Comparison of ENCODE assay signal across 8 cellular contexts in the genomic region with DNA sequence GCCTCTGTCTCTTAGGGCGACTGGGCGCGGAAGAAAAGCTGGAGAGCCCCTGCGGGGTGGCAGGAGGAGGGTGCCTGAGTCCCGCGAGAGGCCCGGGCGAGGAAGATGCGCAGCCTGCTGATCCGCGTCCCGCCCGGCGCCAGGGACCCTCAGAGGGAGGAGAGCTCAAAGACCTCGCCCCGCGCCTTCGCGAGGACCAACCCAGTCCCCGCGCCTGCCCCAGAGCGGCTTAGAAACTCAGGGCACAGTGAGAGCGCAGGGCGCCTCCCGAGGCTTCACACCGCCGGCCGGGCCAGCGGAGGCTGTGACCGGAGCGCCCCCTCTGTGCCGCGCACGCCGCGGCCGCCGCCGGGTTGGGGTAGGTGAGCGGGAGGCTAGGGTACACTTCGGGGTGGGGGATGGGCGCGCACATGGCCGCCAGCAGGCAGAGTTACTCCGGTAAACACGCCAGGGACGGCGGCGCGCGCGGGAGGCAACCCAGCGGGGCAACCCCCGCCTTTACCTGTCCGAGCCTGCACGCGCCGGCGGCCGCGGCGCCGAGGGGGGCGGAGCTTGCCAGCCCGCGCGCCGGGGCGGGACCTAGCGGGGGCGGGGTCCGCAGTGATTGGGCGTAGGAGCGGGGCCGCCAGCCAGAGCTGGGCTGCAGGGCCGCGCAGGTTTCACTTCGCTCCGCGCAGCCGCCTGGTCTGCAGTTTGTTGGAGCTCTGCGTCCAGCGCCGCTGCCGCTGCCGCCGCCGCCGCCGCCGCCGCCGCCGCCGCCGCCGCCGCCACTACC. TPM values are rescaled to one million over a fixed set of nuclear protein-coding genes. Genes with fewer than 3 reads are reported as not detected.
DNase-seq lines count a peak whose midpoint lies in the region; TF ChIP-seq lines count a peak whose summit lies in the region.

A gene with protein sequence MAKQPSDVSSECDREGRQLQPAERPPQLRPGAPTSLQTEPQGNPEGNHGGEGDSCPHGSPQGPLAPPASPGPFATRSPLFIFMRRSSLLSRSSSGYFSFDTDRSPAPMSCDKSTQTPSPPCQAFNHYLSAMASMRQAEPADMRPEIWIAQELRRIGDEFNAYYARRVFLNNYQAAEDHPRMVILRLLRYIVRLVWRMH (plus strand): TSS at position 662 of the 775 bp plus-strand sequence. CDS start 2,832 bp downstream, outside the sequence.

- WGBS in suprapubic skin: 6% methylated on average over 3 of the region's 98 CpGs

- peak; percentile 66 to 89 for TF ChIP-seq POLR2A in suprapubic skin (IDR thresholded peaks at IDR 0.05)

- TF ChIP-seq CTCF in GM06990 (IDR thresholded peaks at IDR 0.05; ENCODE audit: insufficient read depth, low read length, poor library complexity, severe bottlenecking): peak; percentile 13
- peak in 1 of 2 donors; percentile 11 for TF ChIP-seq CTCF in suprapubic skin (IDR thresholded peaks at IDR 0.05)

- H3K36me3 ChIP-seq in GM06990 (ENCODE audit: control insufficient read depth, insufficient read depth, low read length): 0 out of 2 replicates have a peak, but pooled peaks cover 1% of the 10 kb centered on the region
- H3K36me3 ChIP-seq in suprapubic skin: peaks cover 4% of the 10 kb centered on the region

- DNase-seq in GM06990 (ENCODE audit: extremely low read depth, insufficient read length): peak; percentile 92
- peak; percentile 91 for DNase-seq in HEK293T (ENCODE audit: extremely low spot score)
- DNase-seq in MV-4-11 (lab: John Stamatoyannopoulos, UW): peak; percentile 84
- DNase-seq in SK-MEL-5 (ENCODE audit: low read depth, low spot score): peak; percentile 89
- peak; percentile 44 to 83 (median 68) for DNase-seq in activated naive CD4-positive, alpha-beta T cell (lab: John Stamatoyannopoulos, UW)
- DNase-seq in germinal center (ENCODE audit: low spot score): peak; percentile 94
- peak; percentile 85 for DNase-seq in occipital lobe (lab: John Stamatoyannopoulos, UW)
- peak; percentile 89 to 94 for DNase-seq in suprapubic skin (ENCODE audit: low spot score in 2 of 2)

- H3K4me1 ChIP-seq in suprapubic skin: peaks cover 57% of the 10 kb centered on the region

- peak within 1 kb of the TSS; percentile 89 for H3K27ac ChIP-seq in suprapubic skin

- in situ Hi-C loops in SK-MEL-5 (cut with HindIII; ENCODE audit: low pct_unique_long_range_greater_than_20kb, low sequenced_read_pairs): no loop called here

- H3K4me3 ChIP-seq in GM06990 (replicated peaks; ENCODE audit: low read depth, low read length): peak within 1 kb of the TSS; percentile 76
- H3K4me3 ChIP-seq in suprapubic skin: peak within 1 kb of the TSS; percentile 91

- peaks cover 3% of the 10 kb centered on the region for H3K27me3 ChIP-seq in GM06990 (replicated peaks; ENCODE audit: control insufficient read depth, insufficient read depth, low read length)
- H3K27me3 ChIP-seq in suprapubic skin: peaks cover 19% of the 10 kb centered on the region

- CTCF ChIA-PET in HEK293T (lab: Yijun Ruan, JAX): interaction anchor here (0.6 kb wide), 1 partner anchor 586 kb away, joined by 3 read pairs; no protein-coding TSS in a partner anchor

- TF ChIP-seq EP300 in suprapubic skin (IDR thresholded peaks at IDR 0.05): no peak

- no peaks in the 10 kb centered on the region for H3K9me3 ChIP-seq in suprapubic skin

- POLR2A ChIA-PET in HEK293T (lab: Yijun Ruan, JAX): interaction anchor here (0.6 to 1.7 kb wide), 10 partner anchors 8 to 763 kb away, joined by 3 to 10 read pairs (median 4); a partner anchor contains a TSS

TF ChIP-seq in HEK293T, 16 proteins besides CTCF, POLR2A, EP300 and RAD21:
- TF ChIP-seq FOXM1 (IDR thresholded peaks at IDR 0.05; ENCODE audit: borderline replicate concordance): no peak
- TF ChIP-seq FOXA1 (IDR thresholded peaks at IDR 0.05): no peak
- TF ChIP-seq L3MBTL2 (conservative IDR thresholded peaks at IDR 0.05): peak; percentile 90
- TF ChIP-seq SUZ12 (IDR thresholded peaks at IDR 0.05): no peak
- TF ChIP-seq ARNT (IDR thresholded peaks at IDR 0.05): peak; percentile 42; the same call in 1 of the 2 replicates
- TF ChIP-seq, protein P1, sequence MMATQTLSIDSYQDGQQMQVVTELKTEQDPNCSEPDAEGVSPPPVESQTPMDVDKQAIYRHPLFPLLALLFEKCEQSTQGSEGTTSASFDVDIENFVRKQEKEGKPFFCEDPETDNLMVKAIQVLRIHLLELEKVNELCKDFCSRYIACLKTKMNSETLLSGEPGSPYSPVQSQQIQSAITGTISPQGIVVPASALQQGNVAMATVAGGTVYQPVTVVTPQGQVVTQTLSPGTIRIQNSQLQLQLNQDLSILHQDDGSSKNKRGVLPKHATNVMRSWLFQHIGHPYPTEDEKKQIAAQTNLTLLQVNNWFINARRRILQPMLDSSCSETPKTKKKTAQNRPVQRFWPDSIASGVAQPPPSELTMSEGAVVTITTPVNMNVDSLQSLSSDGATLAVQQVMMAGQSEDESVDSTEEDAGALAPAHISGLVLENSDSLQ (IDR thresholded peaks at IDR 0.05): no peak
- no peak for TF ChIP-seq SP1 (IDR thresholded peaks at IDR 0.05)
- TF ChIP-seq ZNF384 (IDR thresholded peaks at IDR 0.05): no peak
- TF ChIP-seq CTBP1 (IDR thresholded peaks at IDR 0.05; ENCODE audit: borderline replicate concordance): peak; percentile 63; the same call in 1 of the 2 replicates
- no peak for TF ChIP-seq FOXK2 (IDR thresholded peaks at IDR 0.05)
- TF ChIP-seq TARDBP (IDR thresholded peaks at IDR 0.05): no peak
- no peak for TF ChIP-seq ELF4 (IDR thresholded peaks at IDR 0.05)
- no peak for TF ChIP-seq NFRKB (IDR thresholded peaks at IDR 0.05)
- TF ChIP-seq HDGF (IDR thresholded peaks at IDR 0.05; ENCODE audit: borderline replicate concordance): no peak
- TF ChIP-seq LEF1 (IDR thresholded peaks at IDR 0.05; ENCODE audit: borderline replicate concordance): peak; percentile 83; the same call in 1 of the 2 replicates
- TF ChIP-seq BHLHE40 (IDR thresholded peaks at IDR 0.05; ENCODE audit: borderline replicate concordance): no peak
TF ChIP-seq in HEK293T: peak in this region for 4.

RNA-seq across cellular contexts. Expression of the gene that starts here (rescaled TPM):
- total RNA-seq in SK-MEL-5 (2014; rRNA removed; shearing (Covaris generic)): 5.2 and 5.4 TPM in 2 replicates
- polyA plus RNA-seq in SK-MEL-5 (2015; cell fraction: cytosol; rRNA removed): 7.6 and 9.7 TPM in 2 replicates
- polyA plus RNA-seq in SK-MEL-5 (2015; cell fraction: nucleus; rRNA removed): 9.1 and 10.7 TPM in 2 replicates
- total RNA-seq in occipital lobe (3.7 TPM), suprapubic skin (10 to 100 TPM in 3 of 4 donors, 1 to 10 TPM in 1; 8.9 to 27.0 (median 18.0) TPM)

Comparison
In these comparisons a context has a peak if more than half of its experiments do, and no peak if none do; other contexts are left out.
1. Peak in every context shown above with its lines: DNase-seq, H3K4me3 ChIP-seq and H3K27ac ChIP-seq.